Comparison of ENCODE assay signal across 8 cellular contexts in genomic region chr6:31901953-31902643, GRCh38. TPM values are rescaled to one million over a fixed set of nuclear protein-coding genes. Genes with fewer than 3 reads are reported as not detected.
DNase-seq lines count a peak whose midpoint lies in the region; ATAC-seq and TF ChIP-seq lines count a peak whose summit lies in the region.

TSS of gene ZBTB12 (minus strand) at chr6:31902086. CDS start at chr6:31901305, 781 bp downstream.

- H3K4me3 ChIP-seq in AG04449 (ENCODE audit: low read depth, low read length) (peak within 1 kb of the TSS; percentile 73), HUES64 (ENCODE audit: low read length) (peak within 1 kb of the TSS; percentile 74), NT2/D1 (ENCODE audit: insufficient read length, low read depth) (peak within 1 kb of the TSS; percentile 40), endodermal cell (ENCODE audit: low read length) (peak within 1 kb of the TSS; percentile 76)

- H3K27me3 Mint-ChIP-seq in endodermal cell (ENCODE audit: insufficient read depth): no peaks in the 10 kb centered on the region

- H3K4me3 Mint-ChIP-seq in endodermal cell: peak within 1 kb of the TSS; percentile 63

- H3K27me3 ChIP-seq in HUES64 (ENCODE audit: insufficient read depth, low read length): no peaks in the 10 kb centered on the region
- no peaks in the 10 kb centered on the region for H3K27me3 ChIP-seq in NT2/D1 (ENCODE audit: insufficient read depth, insufficient read length)
- no peaks in the 10 kb centered on the region for H3K27me3 ChIP-seq in endodermal cell (ENCODE audit: control insufficient read depth, insufficient read depth, low read length, poor library complexity, severe bottlenecking)

- POLR2A ChIA-PET in AG04449 (lab: Yijun Ruan, JAX): interaction anchor here (0.7 to 2.3 kb wide), 5 partner anchors 11 to 75 kb away, joined by 3 to 6 read pairs (median 4); partner anchors contain the start of genes HSPA1B, NELFE, NEU1 and SKIC2

- peak; percentile 54 for ATAC-seq in GM19035 (IDR thresholded peaks at IDR 0.05; ENCODE audit: unreplicated experiment)

- TF ChIP-seq CTCF in AG04449 (IDR thresholded peaks at IDR 0.05; ENCODE audit: insufficient read depth, low read length, missing control alignments) (no peak), endodermal cell (conservative IDR thresholded peaks at IDR 0.05) (no peak)

- H3K4me1 Mint-ChIP-seq in endodermal cell: peaks cover 28% of the 10 kb centered on the region

- WGBS in HUES64: under 1% methylated on average over 66 of the region's 77 CpGs
- 0 to 1% methylated on average over 16 to 66 of the region's 77 CpGs for WGBS in endodermal cell (ENCODE audit: insufficient coverage in 1 of 2, insufficient read length in 1 of 2), 2 experiments

- peaks cover 13% of the 10 kb centered on the region for H3K4me1 ChIP-seq in HUES64 (ENCODE audit: insufficient read depth, low read length)
- peaks cover 9% of the 10 kb centered on the region for H3K4me1 ChIP-seq in NT2/D1 (ENCODE audit: insufficient read depth, insufficient read length)
- peaks cover 2% of the 10 kb centered on the region for H3K4me1 ChIP-seq in endodermal cell (ENCODE audit: control insufficient read depth, insufficient read depth, low read length)

- H3K9ac ChIP-seq in HUES64 (ENCODE audit: low read depth, low read length) (peak within 1 kb of the TSS; percentile 81), NT2/D1 (ENCODE audit: insufficient read length, low read depth) (peak within 1 kb of the TSS; percentile 82), endodermal cell (ENCODE audit: extremely low read depth, low read length, poor library complexity, severe bottlenecking) (peak within 1 kb of the TSS; percentile 47)

- H3K27ac Mint-ChIP-seq in endodermal cell: peak within 1 kb of the TSS; percentile 50

- DNase-seq in AG04449 (ENCODE audit: low read depth, low spot score) (peak; percentile 80), NT2/D1 (ENCODE audit: low read depth, low spot score) (peak; percentile 89), endodermal cell (peak; percentile 96), mesenteric fat pad (ENCODE audit: low spot score) (peak; percentile 95)
- peak; percentile 86 for DNase-seq in activated CD8-positive, alpha-beta memory T cell treated with anti-CD3 and anti-CD28 coated beads, Interleukin-2, amount 50 U/mL, for 4 hours
- DNase-seq in stimulated activated CD8-positive, alpha-beta memory T cell treated with anti-CD3 and anti-CD28 coated beads, Interleukin-12 subunit alpha, Interleukin-12 subunit beta, amount 100 ng/mL, for 24 hours (ENCODE audit: extremely low read depth): peak; percentile 72

- H3K9me3 ChIP-seq in HUES64 (ENCODE audit: insufficient read depth, low read depth, low read length): no peaks in the 10 kb centered on the region
- H3K9me3 ChIP-seq in NT2/D1 (ENCODE audit: insufficient read depth, low read length): no peaks in the 10 kb centered on the region
- no peaks in the 10 kb centered on the region for H3K9me3 ChIP-seq in endodermal cell (ENCODE audit: control insufficient read depth, low read length)

- H3K36me3 Mint-ChIP-seq in endodermal cell (ENCODE audit: low read depth): peaks cover 2% of the 10 kb centered on the region

- H3K9me3 Mint-ChIP-seq in endodermal cell: no peaks in the 10 kb centered on the region

- CTCF ChIA-PET in AG04449 (lab: Yijun Ruan, JAX): interaction anchor here (1.0 to 6.6 kb wide), 2 partner anchors 15 to 50 kb away, joined by 4 to 35 read pairs; no protein-coding TSS in a partner anchor

- peaks cover 9% of the 10 kb centered on the region; the same call in 1 of the 2 replicates for H3K36me3 ChIP-seq in HUES64 (ENCODE audit: insufficient read depth, low read length)
- peaks cover 7% of the 10 kb centered on the region for H3K36me3 ChIP-seq in NT2/D1 (ENCODE audit: insufficient read depth, insufficient read length, low read length)
- H3K36me3 ChIP-seq in endodermal cell (ENCODE audit: control insufficient read depth, insufficient read depth, low read length): no peaks in the 10 kb centered on the region

- H3K27ac ChIP-seq in HUES64 (ENCODE audit: low read depth, low read length) (peak within 1 kb of the TSS; percentile 82), endodermal cell (ENCODE audit: low read depth, low read length) (peak within 1 kb of the TSS; percentile 75)

RNA-seq across cellular contexts. Expression of gene ZBTB12, which starts in this region (rescaled TPM):
- polyA plus RNA-seq in HUES64 (2013, experiment 1 of 2): 26.5 TPM
- 29.8 TPM for polyA plus RNA-seq in HUES64 (2013, experiment 2 of 2)
- total RNA-seq in endodermal cell (10 to 100 TPM; 25.4 to 29.9 TPM), mesenteric fat pad (2.9 TPM)
- 41.5 TPM for polyA plus RNA-seq in endodermal cell (2013, experiment 1 of 2)
- polyA plus RNA-seq in endodermal cell (2013, experiment 2 of 2): 33.0 TPM

Comparison
In these comparisons a context has a peak if more than half of its experiments do, and no peak if none do; other contexts are left out.
1. Peak in every context shown above with its lines: DNase-seq, ATAC-seq, H3K4me3 ChIP-seq and H3K27ac ChIP-seq.